8 cellular contexts compared by ENCODE assay signal in genomic region chr2:71064754-71065621, GRCh38. TPM values are rescaled to one million over a fixed set of nuclear protein-coding genes. Genes with fewer than 3 reads are reported as not detected.
DNase-seq lines count a peak whose midpoint lies in the region; ATAC-seq and TF ChIP-seq lines count a peak whose summit lies in the region.
"Had no signal": no experiment of that assay in that cellular context is flagged by ENCODE, and none has a peak within 500 bp of the region (broad histone marks: within the 10 kb centered on the region; RNA-seq: fewer than 3 reads in every experiment).

No MANE protein-coding gene starts in this region.

- no peaks in the 10 kb centered on the region for H3K36me3 ChIP-seq in upper lobe of right lung

- DNase-seq in Kasumi-1 (lab: John Stamatoyannopoulos, UW) (peak; percentile 57 to 72), germinal center (ENCODE audit: low spot score) (peak; percentile 49), upper lobe of right lung (no peak), NCI-H526 treated with DMSO at 0.1 percent for 48 hours (lab: John Stamatoyannopoulos, UW) (no peak), NCI-H524 treated with DMSO at 0.1 percent for 48 hours (lab: John Stamatoyannopoulos, UW) (no peak)
- DNase-seq in activated naive CD8-positive, alpha-beta T cell treated with anti-CD3 and anti-CD28 coated beads, Interleukin-2, amount 50 U/mL, for 24 hours = no peak
- DNase-seq: activated naive CD4-positive, alpha-beta T cell had no signal

- TF ChIP-seq CTCF in upper lobe of right lung (IDR thresholded peaks at IDR 0.05) = no peak

- H3K27ac Mint-ChIP-seq in activated naive CD8-positive, alpha-beta T cell treated with anti-CD3 and anti-CD28 coated beads, Interleukin-2, amount 50 U/mL, for 24 hours = no peak overlapping the region

- no peak overlapping the region for H3K27ac ChIP-seq in upper lobe of right lung

- ATAC-seq in GM21515 (IDR thresholded peaks at IDR 0.05; ENCODE audit: unreplicated experiment) (peak; percentile 31), upper lobe of right lung (peak; percentile 14)
- no peak for ATAC-seq in activated naive CD8-positive, alpha-beta T cell treated with anti-CD3 and anti-CD28 coated beads, Interleukin-2, amount 50 U/mL, for 24 hours

- peaks cover 4% of the 10 kb centered on the region for H3K27me3 Mint-ChIP-seq in activated naive CD8-positive, alpha-beta T cell treated with anti-CD3 and anti-CD28 coated beads, Interleukin-2, amount 50 U/mL, for 24 hours

- no peaks in the 10 kb centered on the region for H3K9me3 ChIP-seq in upper lobe of right lung

- H3K9me3 Mint-ChIP-seq in activated naive CD8-positive, alpha-beta T cell treated with anti-CD3 and anti-CD28 coated beads, Interleukin-2, amount 50 U/mL, for 24 hours = no peaks in the 10 kb centered on the region

- H3K4me3 ChIP-seq in upper lobe of right lung = no peak overlapping the region

- no peaks in the 10 kb centered on the region for H3K27me3 ChIP-seq in upper lobe of right lung

- H3K4me1 Mint-ChIP-seq in activated naive CD8-positive, alpha-beta T cell treated with anti-CD3 and anti-CD28 coated beads, Interleukin-2, amount 50 U/mL, for 24 hours = peaks cover 34% of the 10 kb centered on the region

- H3K4me1 ChIP-seq in upper lobe of right lung = peaks cover 9% of the 10 kb centered on the region

- H3K4me3 Mint-ChIP-seq in activated naive CD8-positive, alpha-beta T cell treated with anti-CD3 and anti-CD28 coated beads, Interleukin-2, amount 50 U/mL, for 24 hours = no peak overlapping the region

- peaks cover 6% of the 10 kb centered on the region for H3K36me3 Mint-ChIP-seq in activated naive CD8-positive, alpha-beta T cell treated with anti-CD3 and anti-CD28 coated beads, Interleukin-2, amount 50 U/mL, for 24 hours (ENCODE audit: low read depth)

- intact Hi-C loops in upper lobe of right lung (cut with DNase I) = no loop called here

RNA-seq across cellular contexts. Expression of gene NAGK, which starts 3.5 kb away (rescaled TPM):
- 126 TPM for total RNA-seq in upper lobe of right lung

Comparison
In these comparisons a context has a peak if more than half of its experiments do, and no peak if none do; other contexts are left out.
1. DNase-seq: peak in Kasumi-1 (2 of 2) and germinal center (single experiment); none in upper lobe of right lung (single experiment), NCI-H526 treated with DMSO at 0.1 percent for 48 hours (single experiment), NCI-H524 treated with DMSO at 0.1 percent for 48 hours (single experiment) and activated naive CD8-positive, alpha-beta T cell treated with anti-CD3 and anti-CD28 coated beads, Interleukin-2, amount 50 U/mL, for 24 hours (single experiment).